9 cellular contexts compared by ENCODE assay signal in genomic region chr4:10033191-10033881, GRCh38. TPM values are rescaled to one million over a fixed set of nuclear protein-coding genes. Genes with fewer than 3 reads are reported as not detected.
DNase-seq lines count a peak whose midpoint lies in the region; ATAC-seq and TF ChIP-seq lines count a peak whose summit lies in the region.
"Had no signal": no experiment of that assay in that cellular context is flagged by ENCODE, and none has a peak within 500 bp of the region (broad histone marks: within the 10 kb centered on the region; RNA-seq: fewer than 3 reads in every experiment).

No MANE protein-coding gene starts in this region.

- TF ChIP-seq CTCF in body of pancreas (IDR thresholded peaks at IDR 0.05) (no peak), lung (IDR thresholded peaks at IDR 0.05; ENCODE audit: control extremely low read depth, extremely low read depth) (no peak), WTC11 (IDR thresholded peaks at IDR 0.05) (no peak)
- TF ChIP-seq CTCF in CD4-positive, alpha-beta T cell (IDR thresholded peaks at IDR 0.05) = no peak

- H3K27me3 Mint-ChIP-seq in T-helper 17 cell (peaks cover 22% of the 10 kb centered on the region), WTC11 (ENCODE audit: low read depth) (no peaks in the 10 kb centered on the region; the same call in 1 of the 2 replicates)
- H3K27me3 Mint-ChIP-seq in CD4-positive, alpha-beta T cell = no peaks in the 10 kb centered on the region
- H3K27me3 Mint-ChIP-seq in activated T-cell treated with anti-CD3 and anti-CD28 coated beads, Interleukin-2, amount 50 U/mL, for 4 hours (ENCODE audit: low read depth) = peaks cover 1% of the 10 kb centered on the region

- H3K27ac ChIP-seq in body of pancreas (peak overlapping the region in 3 of 4 donors; percentile 31 to 58 (median 51)), lung (ENCODE audit: low read depth in 1 of 2, low read length in 1 of 2) (peak overlapping the region; percentile 21 to 58)
- H3K27ac ChIP-seq in CD4-positive, alpha-beta T cell (ENCODE audit: low read depth, low read length) = no peak overlapping the region
- H3K27ac ChIP-seq: cardiac muscle cell had no signal

- H3K27me3 ChIP-seq in body of pancreas (no peaks in the 10 kb centered on the region), lung (ENCODE audit: control insufficient read depth, insufficient read depth) (no peaks in the 10 kb centered on the region)
- H3K27me3 ChIP-seq in CD4-positive, alpha-beta T cell (ENCODE audit: control insufficient read depth, insufficient read depth, low read length) = no peaks in the 10 kb centered on the region
- H3K27me3 ChIP-seq: cardiac muscle cell had no signal

- no peaks in the 10 kb centered on the region for H3K36me3 ChIP-seq in body of pancreas (replicated peaks in 1 of 2; ENCODE audit: insufficient read depth in 1 of 2, low read depth in 2 of 2)
- no peaks in the 10 kb centered on the region for H3K36me3 ChIP-seq in lung (ENCODE audit: control insufficient read depth in 2 of 2, insufficient read depth in 2 of 2, low read length in 2 of 2)
- H3K36me3 ChIP-seq: cardiac muscle cell had no signal

- no peak overlapping the region for H3K27ac Mint-ChIP-seq in T-helper 17 cell
- no peak overlapping the region for H3K27ac Mint-ChIP-seq in CD4-positive, alpha-beta T cell
- no peak overlapping the region for H3K27ac Mint-ChIP-seq in WTC11

- no peak for TF ChIP-seq POLR2A in body of pancreas (IDR thresholded peaks at IDR 0.05)

- CTCF ChIA-PET in CD4-positive, alpha-beta T cell (lab: Charles Lee) = no interaction called here
- CTCF ChIA-PET in WTC11 (lab: Charles Lee) = interaction anchor here (0.9 to 1.5 kb wide), 3 partner anchors 18 to 268 kb away, joined by 3 to 5 read pairs (median 3); no protein-coding TSS in a partner anchor

- ATAC-seq in HG03439 (IDR thresholded peaks at IDR 0.05; ENCODE audit: unreplicated experiment) = peak; percentile 57
- ATAC-seq in body of pancreas = peak; percentile 36
- ATAC-seq in lung (ENCODE audit: insufficient read depth, low FRiP score) = peak; percentile 72
- no peak for ATAC-seq in T-helper 17 cell
- ATAC-seq in CD4-positive, alpha-beta T cell (ENCODE audit: poor library complexity) = no peak
- ATAC-seq in WTC11 = no peak
- ATAC-seq in activated T-cell treated with anti-CD3 and anti-CD28 coated beads, Interleukin-2, amount 50 U/mL, for 4 hours = no peak

- no peaks in the 10 kb centered on the region for H3K9me3 Mint-ChIP-seq in CD4-positive, alpha-beta T cell
- no peaks in the 10 kb centered on the region for H3K9me3 Mint-ChIP-seq in WTC11
- H3K9me3 Mint-ChIP-seq in activated T-cell treated with anti-CD3 and anti-CD28 coated beads, Interleukin-2, amount 50 U/mL, for 4 hours = no peaks in the 10 kb centered on the region

- H3K4me1 ChIP-seq in body of pancreas = peaks cover 27% of the 10 kb centered on the region
- peaks cover 19 to 29% of the 10 kb centered on the region in 2 donors for H3K4me1 ChIP-seq in lung (ENCODE audit: control insufficient read depth in 2 of 2, insufficient read depth in 2 of 2, low read length in 2 of 2)

- H3K9me3 ChIP-seq in body of pancreas = no peaks in the 10 kb centered on the region
- H3K9me3 ChIP-seq in lung (ENCODE audit: control insufficient read depth in 2 of 2, insufficient read depth in 1 of 2, low read length in 1 of 2) = no peaks in the 10 kb centered on the region
- no peaks in the 10 kb centered on the region for H3K9me3 ChIP-seq in T-helper 17 cell (ENCODE audit: control insufficient read depth, low read length, poor library complexity, severe bottlenecking)
- H3K9me3 ChIP-seq in CD4-positive, alpha-beta T cell (ENCODE audit: control insufficient read depth, low read length) = no peaks in the 10 kb centered on the region

- intact Hi-C loops in body of pancreas (cut with DNase I) = no loop called here
- intact Hi-C loops in CD4-positive, alpha-beta T cell (cut with DNase I, micrococcal nuclease) = no loop called here

- H3K4me3 Mint-ChIP-seq in T-helper 17 cell (no peak overlapping the region), WTC11 (no peak overlapping the region)
- no peak overlapping the region for H3K4me3 Mint-ChIP-seq in CD4-positive, alpha-beta T cell
- H3K4me3 Mint-ChIP-seq in activated T-cell treated with anti-CD3 and anti-CD28 coated beads, Interleukin-2, amount 50 U/mL, for 4 hours = no peak overlapping the region

- no peak overlapping the region for H3K4me3 ChIP-seq in body of pancreas
- no peak overlapping the region for H3K4me3 ChIP-seq in lung
- H3K4me3 ChIP-seq: cardiac muscle cell had no signal

- DNase-seq in AG08395 (ENCODE audit: low spot score) (peak; percentile 69), body of pancreas (peak in 1 of 4 donors; percentile 49), lung (ENCODE audit: low spot score) (no peak), T-helper 17 cell (no peak), WTC11 (ENCODE audit: low spot score) (no peak)
- DNase-seq in CD4-positive, alpha-beta T cell = no peak
- DNase-seq in activated T-cell treated with anti-CD3 and anti-CD28 coated beads, Interleukin-2, amount 50 U/mL, for 4 hours = no peak

- WGBS in body of pancreas, 2 donors = 43 to 60% methylated on average over 18 of the region's 18 CpGs
- WGBS in lung, 2 donors = 48 to 50% methylated on average over 18 of the region's 18 CpGs

- POLR2A ChIA-PET in CD4-positive, alpha-beta T cell (lab: Charles Lee) = no interaction called here
- POLR2A ChIA-PET in WTC11 (lab: Charles Lee) = no interaction called here

- H3K36me3 Mint-ChIP-seq in T-helper 17 cell (ENCODE audit: low read depth) (peaks cover 3% of the 10 kb centered on the region), WTC11 (no peaks in the 10 kb centered on the region)
- no peaks in the 10 kb centered on the region for H3K36me3 Mint-ChIP-seq in CD4-positive, alpha-beta T cell (ENCODE audit: low read depth)
- peaks cover 3% of the 10 kb centered on the region for H3K36me3 Mint-ChIP-seq in activated T-cell treated with anti-CD3 and anti-CD28 coated beads, Interleukin-2, amount 50 U/mL, for 4 hours (ENCODE audit: insufficient read depth)

- H3K4me1 Mint-ChIP-seq in T-helper 17 cell (peaks cover 11% of the 10 kb centered on the region), WTC11 (0 out of 2 replicates have a peak, but pooled peaks cover 10% of the 10 kb centered on the region)
- H3K4me1 Mint-ChIP-seq in CD4-positive, alpha-beta T cell (ENCODE audit: low read depth) = no peaks in the 10 kb centered on the region
- H3K4me1 Mint-ChIP-seq in activated T-cell treated with anti-CD3 and anti-CD28 coated beads, Interleukin-2, amount 50 U/mL, for 4 hours (ENCODE audit: low read depth) = peaks cover 8% of the 10 kb centered on the region

TF ChIP-seq in WTC11, 78 proteins besides CTCF, POLR2A, EP300 and RAD21 (continues in another document):
- TF ChIP-seq ESRRA (CRISPR knock-in tag; IDR thresholded peaks at IDR 0.05; ENCODE audit: borderline replicate concordance) (no peak), ZBTB21 (CRISPR knock-in tag; IDR thresholded peaks at IDR 0.05; ENCODE audit: borderline replicate concordance) (no peak), ZNF232 (CRISPR knock-in tag; IDR thresholded peaks at IDR 0.05) (no peak), MLX (CRISPR knock-in tag; IDR thresholded peaks at IDR 0.05) (no peak), ZNF317 (CRISPR knock-in tag; IDR thresholded peaks at IDR 0.05; ENCODE audit: borderline replicate concordance, low read depth) (no peak), KAT7 (CRISPR knock-in tag; IDR thresholded peaks at IDR 0.05; ENCODE audit: borderline replicate concordance) (no peak)
- TF ChIP-seq, protein P1, sequence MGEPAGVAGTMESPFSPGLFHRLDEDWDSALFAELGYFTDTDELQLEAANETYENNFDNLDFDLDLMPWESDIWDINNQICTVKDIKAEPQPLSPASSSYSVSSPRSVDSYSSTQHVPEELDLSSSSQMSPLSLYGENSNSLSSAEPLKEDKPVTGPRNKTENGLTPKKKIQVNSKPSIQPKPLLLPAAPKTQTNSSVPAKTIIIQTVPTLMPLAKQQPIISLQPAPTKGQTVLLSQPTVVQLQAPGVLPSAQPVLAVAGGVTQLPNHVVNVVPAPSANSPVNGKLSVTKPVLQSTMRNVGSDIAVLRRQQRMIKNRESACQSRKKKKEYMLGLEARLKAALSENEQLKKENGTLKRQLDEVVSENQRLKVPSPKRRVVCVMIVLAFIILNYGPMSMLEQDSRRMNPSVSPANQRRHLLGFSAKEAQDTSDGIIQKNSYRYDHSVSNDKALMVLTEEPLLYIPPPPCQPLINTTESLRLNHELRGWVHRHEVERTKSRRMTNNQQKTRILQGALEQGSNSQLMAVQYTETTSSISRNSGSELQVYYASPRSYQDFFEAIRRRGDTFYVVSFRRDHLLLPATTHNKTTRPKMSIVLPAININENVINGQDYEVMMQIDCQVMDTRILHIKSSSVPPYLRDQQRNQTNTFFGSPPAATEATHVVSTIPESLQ (CRISPR knock-in tag; IDR thresholded peaks at IDR 0.05) = no peak
- TF ChIP-seq, protein P2, sequence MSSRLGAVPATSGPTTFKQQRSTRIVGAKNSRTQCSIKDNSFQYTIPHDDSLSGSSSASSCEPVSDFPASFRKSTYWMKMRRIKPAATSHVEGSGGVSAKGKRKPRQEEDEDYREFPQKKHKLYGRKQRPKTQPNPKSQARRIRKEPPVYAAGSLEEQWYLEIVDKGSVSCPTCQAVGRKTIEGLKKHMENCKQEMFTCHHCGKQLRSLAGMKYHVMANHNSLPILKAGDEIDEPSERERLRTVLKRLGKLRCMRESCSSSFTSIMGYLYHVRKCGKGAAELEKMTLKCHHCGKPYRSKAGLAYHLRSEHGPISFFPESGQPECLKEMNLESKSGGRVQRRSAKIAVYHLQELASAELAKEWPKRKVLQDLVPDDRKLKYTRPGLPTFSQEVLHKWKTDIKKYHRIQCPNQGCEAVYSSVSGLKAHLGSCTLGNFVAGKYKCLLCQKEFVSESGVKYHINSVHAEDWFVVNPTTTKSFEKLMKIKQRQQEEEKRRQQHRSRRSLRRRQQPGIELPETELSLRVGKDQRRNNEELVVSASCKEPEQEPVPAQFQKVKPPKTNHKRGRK (CRISPR knock-in tag; IDR thresholded peaks at IDR 0.05; ENCODE audit: borderline replicate concordance) = no peak

RNA-seq across cellular contexts. Expression of gene SLC2A9, which starts 12.0 kb away (rescaled TPM):
- total RNA-seq in body of pancreas (1 to 10 TPM; 1.6 to 8.6 TPM), lung (10 to 100 TPM in 1 of 2 donors, 1 to 10 TPM in 1; 4.6 to 18.6 TPM), T-helper 17 cell (1 to 10 TPM; 1.7 to 2.8 TPM), WTC11 (2021) (0.64 TPM in 1 of 3 replicates, not detected in the others)
- polyA plus RNA-seq in lung = 10 to 100 TPM in 1 of 2 donors, 1 to 10 TPM in 1; 2.9 to 10.5 TPM
- 1 to 10 TPM; 2.2 to 3.6 TPM for total RNA-seq in CD4-positive, alpha-beta T cell
- 1 to 10 TPM; 1.7 to 3.0 (median 2.6) TPM for total RNA-seq in activated T-cell treated with anti-CD3 and anti-CD28 coated beads, Interleukin-2, amount 50 U/mL, for 4 hours

Comparison
In these comparisons a context has a peak if more than half of its experiments do, and no peak if none do; other contexts are left out.
1. ATAC-seq: peak in HG03439 (single experiment), body of pancreas (single experiment) and lung (single experiment); none in T-helper 17 cell (single experiment), CD4-positive, alpha-beta T cell (single experiment), WTC11 (single experiment) and activated T-cell treated with anti-CD3 and anti-CD28 coated beads, Interleukin-2, amount 50 U/mL, for 4 hours (0 of 2).